ENCODE assay signal across 15 cellular contexts in the genomic region with DNA sequence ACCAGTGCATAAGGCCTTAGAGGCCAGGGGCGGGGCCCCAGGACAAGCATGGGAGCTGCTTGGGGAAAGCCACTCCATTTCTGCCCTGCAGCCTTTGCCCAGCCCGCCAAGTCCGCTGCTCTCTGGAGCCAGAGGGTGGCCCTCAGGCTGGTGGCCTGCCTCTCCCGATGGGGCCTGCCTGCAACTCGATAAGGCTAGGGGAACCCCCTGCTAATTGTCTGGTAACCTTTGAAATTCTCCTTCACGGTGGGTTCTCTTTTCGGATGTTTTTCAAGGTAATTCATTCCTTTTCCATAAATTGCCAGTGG.
"Had no signal": no experiment of that assay in that cellular context is flagged by ENCODE, and none has a peak within 500 bp of the region (broad histone marks: within the 10 kb centered on the region; RNA-seq: fewer than 3 reads in every experiment).

No MANE protein-coding gene starts in this region.

- H3K9me3 ChIP-seq: upper lobe of right lung had no signal

- H3K4me1 Mint-ChIP-seq: activated CD4-positive, alpha-beta T cell treated with anti-CD3 and anti-CD28 coated beads, Interleukin-2, amount 10 ng/mL, durations not matched to agents 7 days and 5 days had no signal

- H3K9me3 Mint-ChIP-seq: activated CD4-positive, alpha-beta T cell treated with anti-CD3 and anti-CD28 coated beads, Interleukin-2, amount 10 ng/mL, durations not matched to agents 7 days and 5 days; naive thymus-derived CD8-positive, alpha-beta T cell had no signal

- DNase-seq: activated CD4-positive, alpha-beta T cell treated with anti-CD3 and anti-CD28 coated beads, Interleukin-2, amount 10 ng/mL, durations not matched to agents 7 days and 5 days; activated CD8-positive, alpha-beta memory T cell treated with anti-CD3 and anti-CD28 coated beads for 24 hours; activated naive CD4-positive, alpha-beta T cell; hypothalamus; kidney; left ventricle myocardium superior; mesenchymal stem cell; naive thymus-derived CD8-positive, alpha-beta T cell; nucleus accumbens; posterior cingulate gyrus; small intestine; stimulated activated naive CD8-positive, alpha-beta T cell treated with anti-CD3 and anti-CD28 coated beads, Interleukin-15, Interleukin-2, amounts not matched to agents 100 U/mL and 50 U/mL, for 24 hours; T-helper 9 cell; upper lobe of right lung had no signal

- H3K27ac ChIP-seq: upper lobe of right lung had no signal

- H3K27me3 Mint-ChIP-seq: activated CD4-positive, alpha-beta T cell treated with anti-CD3 and anti-CD28 coated beads, Interleukin-2, amount 10 ng/mL, durations not matched to agents 7 days and 5 days; naive thymus-derived CD8-positive, alpha-beta T cell had no signal

- ATAC-seq: left ventricle myocardium superior; naive thymus-derived CD8-positive, alpha-beta T cell; right cardiac atrium; stimulated activated naive CD8-positive, alpha-beta T cell treated with anti-CD3 and anti-CD28 coated beads, Interleukin-15, Interleukin-2, amounts not matched to agents 100 U/mL and 50 U/mL, for 24 hours had no signal

- H3K4me3 Mint-ChIP-seq: activated CD4-positive, alpha-beta T cell treated with anti-CD3 and anti-CD28 coated beads, Interleukin-2, amount 10 ng/mL, durations not matched to agents 7 days and 5 days; naive thymus-derived CD8-positive, alpha-beta T cell had no signal

- H3K27me3 ChIP-seq: upper lobe of right lung had no signal

- H3K4me3 ChIP-seq: upper lobe of right lung had no signal

- H3K27ac Mint-ChIP-seq: activated CD4-positive, alpha-beta T cell treated with anti-CD3 and anti-CD28 coated beads, Interleukin-2, amount 10 ng/mL, durations not matched to agents 7 days and 5 days had no signal
